ENCODE assay signal across 12 cellular contexts in genomic region chr3:55624238-55624637, GRCh38.
A peak's percentile ranks its signal among the peaks of the same experiment; 100 is the strongest.
DNase-seq lines count a peak whose midpoint lies in the region; ATAC-seq and TF ChIP-seq lines count a peak whose summit lies in the region.
"Had no signal": no experiment of that assay in that cellular context is flagged by ENCODE, and none has a peak within 500 bp of the region (broad histone marks: within the 10 kb centered on the region; RNA-seq: fewer than 3 reads in every experiment).

No MANE protein-coding gene starts in this region.

- H3K4me1 Mint-ChIP-seq in CD14-positive monocyte, result peaks cover 77% of the 10 kb centered on the region
- H3K4me1 Mint-ChIP-seq: B cell had no signal

- TF ChIP-seq CTCF in CD14-positive monocyte (IDR thresholded peaks at IDR 0.05) (peak; percentile 24), astrocyte of the spinal cord (IDR thresholded peaks at IDR 0.05; ENCODE audit: low read depth, low read length) (no peak)

- H3K4me3 Mint-ChIP-seq in CD14-positive monocyte, result peak overlapping the region in 1 of 2 donors; percentile 78
- H3K4me3 Mint-ChIP-seq: B cell, endodermal cell had no signal

- DNase-seq in CD14-positive monocyte (ENCODE audit: low spot score) (peak; percentile 86), LHCN-M2 (ENCODE audit: low read depth) (peak; percentile 85), astrocyte of the spinal cord (ENCODE audit: low read depth, low spot score) (peak; percentile 36), medulla oblongata (ENCODE audit: extremely low spot score) (peak; percentile 75), NCI-H1436 treated with DMSO at 0.1 percent for 48 hours (lab: John Stamatoyannopoulos, UW) (no peak), NCI-H187 treated with DMSO at 0.1 percent for 48 hours (lab: John Stamatoyannopoulos, UW) (no peak)
- DNase-seq in stimulated activated CD4-positive, alpha-beta T cell treated with anti-CD3 and anti-CD28 coated beads, Interleukin-2, amount 100 ng/mL, for 24 hours, result no peak
- DNase-seq: endodermal cell, NCI-H2081, sigmoid colon had no signal

- H3K9me3 Mint-ChIP-seq in CD14-positive monocyte, result peaks cover 0 to 4% (median 0%) of the 10 kb centered on the region in 7 donors
- H3K9me3 Mint-ChIP-seq: endodermal cell had no signal

- no peak for ATAC-seq in GM21737 (IDR thresholded peaks at IDR 0.05; ENCODE audit: unreplicated experiment)

- H3K4me3 ChIP-seq in astrocyte of the spinal cord (ENCODE audit: low read depth, low read length), result no peak overlapping the region
- H3K4me3 ChIP-seq: sigmoid colon had no signal

- H3K27ac Mint-ChIP-seq in CD14-positive monocyte, result peak overlapping the region; percentile 90 to 97 (median 94)
- H3K27ac Mint-ChIP-seq: B cell, endodermal cell had no signal

- intact Hi-C loops in CD14-positive monocyte (cut with micrococcal nuclease), result no loop called here

- no peaks in the 10 kb centered on the region for H3K36me3 Mint-ChIP-seq in CD14-positive monocyte

- H3K27me3 Mint-ChIP-seq in CD14-positive monocyte (ENCODE audit: low read depth in 3 of 3), result peaks cover 1 to 6% (median 4%) of the 10 kb centered on the region in 3 donors

- in situ Hi-C loops in astrocyte of the spinal cord (cut with HindIII; ENCODE audit: low sequenced_read_pairs), result no loop called here

Comparison
In these comparisons a context has a peak if more than half of its experiments do, and no peak if none do; other contexts are left out.
1. DNase-seq: peak in CD14-positive monocyte (single experiment), LHCN-M2 (single experiment), astrocyte of the spinal cord (single experiment) and medulla oblongata (single experiment); none in NCI-H1436 treated with DMSO at 0.1 percent for 48 hours (single experiment), NCI-H187 treated with DMSO at 0.1 percent for 48 hours (single experiment) and stimulated activated CD4-positive, alpha-beta T cell treated with anti-CD3 and anti-CD28 coated beads, Interleukin-2, amount 100 ng/mL, for 24 hours (0 of 2).